In the genomic region with DNA sequence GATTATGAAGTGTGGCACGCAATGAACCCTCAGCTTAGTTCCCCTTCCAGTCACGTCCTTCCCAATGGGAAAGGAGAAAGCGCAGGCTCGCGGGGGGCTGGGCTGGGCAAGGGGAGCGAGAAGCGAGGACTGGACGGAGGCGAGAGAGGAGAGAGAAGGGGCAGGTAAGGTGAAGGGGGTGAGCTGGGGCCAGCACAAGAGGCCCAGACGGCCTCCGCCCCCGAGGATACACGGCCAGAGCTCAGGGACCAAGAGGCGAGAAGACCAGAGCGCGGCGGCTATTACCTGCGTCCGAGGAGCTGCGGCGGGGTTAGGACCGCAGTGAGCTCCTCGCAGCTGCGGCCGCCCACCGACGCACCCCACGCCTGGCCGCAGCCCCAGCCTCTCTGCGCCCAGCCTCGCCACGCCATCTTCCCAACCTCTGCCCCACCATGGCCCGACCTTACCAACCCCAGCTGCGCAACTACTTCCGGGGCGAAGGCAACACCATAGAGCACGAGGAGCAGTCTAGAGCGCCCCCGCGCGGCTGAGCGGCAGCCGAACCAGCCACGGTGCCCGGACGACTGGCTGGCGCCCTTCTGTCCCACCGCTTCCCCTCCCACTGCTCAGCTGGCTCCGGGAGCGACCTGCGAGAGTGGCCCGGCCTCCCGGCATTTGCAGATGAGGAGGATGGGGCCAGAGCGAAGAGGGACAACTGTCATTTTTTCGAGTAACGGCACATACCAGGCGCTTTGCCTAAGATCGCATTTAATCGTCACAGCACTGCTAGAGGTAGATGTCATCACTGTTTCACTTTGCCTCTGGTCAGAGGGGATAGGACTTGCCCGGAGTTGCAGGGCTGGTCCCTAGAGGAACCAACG, we compare ENCODE assay signal across 8 cellular contexts. TPM values are rescaled to one million over a fixed set of nuclear protein-coding genes. Genes with fewer than 3 reads are reported as not detected.
DNase-seq lines count a peak whose midpoint lies in the region; TF ChIP-seq lines count a peak whose summit lies in the region.

A gene with protein sequence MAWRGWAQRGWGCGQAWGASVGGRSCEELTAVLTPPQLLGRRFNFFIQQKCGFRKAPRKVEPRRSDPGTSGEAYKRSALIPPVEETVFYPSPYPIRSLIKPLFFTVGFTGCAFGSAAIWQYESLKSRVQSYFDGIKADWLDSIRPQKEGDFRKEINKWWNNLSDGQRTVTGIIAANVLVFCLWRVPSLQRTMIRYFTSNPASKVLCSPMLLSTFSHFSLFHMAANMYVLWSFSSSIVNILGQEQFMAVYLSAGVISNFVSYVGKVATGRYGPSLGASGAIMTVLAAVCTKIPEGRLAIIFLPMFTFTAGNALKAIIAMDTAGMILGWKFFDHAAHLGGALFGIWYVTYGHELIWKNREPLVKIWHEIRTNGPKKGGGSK (minus strand): TSS at position 444 of the 860 bp plus-strand sequence. CDS start 34 bp downstream, at position 410.

- H3K4me3 ChIP-seq in LNCaP clone FGC (ENCODE audit: low read depth, low read length) (peak within 1 kb of the TSS; percentile 99), fibroblast of pulmonary artery (replicated peaks; ENCODE audit: low read depth, low read length) (peak within 1 kb of the TSS; percentile 96)

- DNase-seq in ELR (ENCODE audit: low read depth): peak; percentile 94
- DNase-seq in H4 (ENCODE audit: low spot score): peak; percentile 93
- DNase-seq in LNCaP clone FGC (ENCODE audit: low read depth): peak; percentile 73
- peak; percentile 88 for DNase-seq in RWPE1 (ENCODE audit: low spot score)
- DNase-seq in activated T-helper 2 cell treated with anti-CD3 and anti-CD28 coated beads, Interferon-gamma antibody, Interleukin-2, Interleukin-4, amounts not matched to agents 10 μg/mL and 5 μg/mL and 100 μg/mL, durations not matched to agents 14 hours and 24 hours and 36 hours (ENCODE audit: low spot score): peak; percentile 93
- peak; percentile 91 for DNase-seq in fibroblast of pulmonary artery (ENCODE audit: low read depth)

- peaks cover 3% of the 10 kb centered on the region for H3K27me3 Mint-ChIP-seq in activated T-helper 2 cell treated with anti-CD3 and anti-CD28 coated beads, Interferon-gamma antibody, Interleukin-2, Interleukin-4, amounts not matched to agents 10 μg/mL and 5 μg/mL and 100 μg/mL, durations not matched to agents 14 hours and 24 hours and 36 hours (ENCODE audit: low read depth)
- H3K27me3 Mint-ChIP-seq in nephron (ENCODE audit: low read depth): peaks cover 12% of the 10 kb centered on the region
- no peaks in the 10 kb centered on the region for H3K27me3 Mint-ChIP-seq in stimulated activated naive CD8-positive, alpha-beta T cell treated with anti-CD3 and anti-CD28 coated beads, Interleukin-15, Interleukin-2, amounts not matched to agents 100 ng/mL and 50 ng/mL, for 24 hours

- TF ChIP-seq CTCF in LNCaP clone FGC (IDR thresholded peaks at IDR 0.05; ENCODE audit: control insufficient read depth, extremely low read depth, insufficient read depth) (peak; percentile 97), RWPE1 (conservative IDR thresholded peaks at IDR 0.05; ENCODE audit: low read depth) (peak; percentile 95), fibroblast of pulmonary artery (IDR thresholded peaks at IDR 0.05; ENCODE audit: low read length, missing control alignments) (peak; percentile 85), nephron (IDR thresholded peaks at IDR 0.05; ENCODE audit: unreplicated experiment in 3 of 3) (peak; percentile 95 to 98 (median 96))

- H3K9me3 Mint-ChIP-seq in activated T-helper 2 cell treated with anti-CD3 and anti-CD28 coated beads, Interferon-gamma antibody, Interleukin-2, Interleukin-4, amounts not matched to agents 10 μg/mL and 5 μg/mL and 100 μg/mL, durations not matched to agents 14 hours and 24 hours and 36 hours: no peaks in the 10 kb centered on the region
- H3K9me3 Mint-ChIP-seq in nephron: no peaks in the 10 kb centered on the region
- H3K9me3 Mint-ChIP-seq in stimulated activated naive CD8-positive, alpha-beta T cell treated with anti-CD3 and anti-CD28 coated beads, Interleukin-15, Interleukin-2, amounts not matched to agents 100 ng/mL and 50 ng/mL, for 24 hours: no peaks in the 10 kb centered on the region

- CTCF ChIA-PET in RWPE1 (lab: Yijun Ruan, JAX): interaction anchor here (0.6 to 1.7 kb wide), 18 partner anchors 8 to 811 kb away, joined by 3 to 18 read pairs (median 4); no protein-coding TSS in a partner anchor

- peaks cover 12% of the 10 kb centered on the region for H3K36me3 Mint-ChIP-seq in activated T-helper 2 cell treated with anti-CD3 and anti-CD28 coated beads, Interferon-gamma antibody, Interleukin-2, Interleukin-4, amounts not matched to agents 10 μg/mL and 5 μg/mL and 100 μg/mL, durations not matched to agents 14 hours and 24 hours and 36 hours (ENCODE audit: low read depth)
- H3K36me3 Mint-ChIP-seq in nephron (ENCODE audit: low read depth): no peaks in the 10 kb centered on the region
- peaks cover 13% of the 10 kb centered on the region for H3K36me3 Mint-ChIP-seq in stimulated activated naive CD8-positive, alpha-beta T cell treated with anti-CD3 and anti-CD28 coated beads, Interleukin-15, Interleukin-2, amounts not matched to agents 100 ng/mL and 50 ng/mL, for 24 hours (ENCODE audit: low read depth)

- H3K27ac ChIP-seq in RWPE1: peak within 1 kb of the TSS; percentile 75

- POLR2A ChIA-PET in RWPE1 (lab: Yijun Ruan, JAX; ENCODE audit: low non-redundant PET): interaction anchor here (0.5 kb wide), 1 partner anchor 10 kb away, joined by 8 read pairs; no protein-coding TSS in a partner anchor

- peak within 1 kb of the TSS; percentile 95 for H3K27ac Mint-ChIP-seq in activated T-helper 2 cell treated with anti-CD3 and anti-CD28 coated beads, Interferon-gamma antibody, Interleukin-2, Interleukin-4, amounts not matched to agents 10 μg/mL and 5 μg/mL and 100 μg/mL, durations not matched to agents 14 hours and 24 hours and 36 hours
- peak within 1 kb of the TSS; percentile 89 to 91 (median 90) for H3K27ac Mint-ChIP-seq in nephron
- peak within 1 kb of the TSS; percentile 92 for H3K27ac Mint-ChIP-seq in stimulated activated naive CD8-positive, alpha-beta T cell treated with anti-CD3 and anti-CD28 coated beads, Interleukin-15, Interleukin-2, amounts not matched to agents 100 ng/mL and 50 ng/mL, for 24 hours

- peaks cover 25% of the 10 kb centered on the region for H3K4me1 Mint-ChIP-seq in activated T-helper 2 cell treated with anti-CD3 and anti-CD28 coated beads, Interferon-gamma antibody, Interleukin-2, Interleukin-4, amounts not matched to agents 10 μg/mL and 5 μg/mL and 100 μg/mL, durations not matched to agents 14 hours and 24 hours and 36 hours (ENCODE audit: low read depth)
- H3K4me1 Mint-ChIP-seq in nephron: peaks cover 33% of the 10 kb centered on the region
- peaks cover 33% of the 10 kb centered on the region for H3K4me1 Mint-ChIP-seq in stimulated activated naive CD8-positive, alpha-beta T cell treated with anti-CD3 and anti-CD28 coated beads, Interleukin-15, Interleukin-2, amounts not matched to agents 100 ng/mL and 50 ng/mL, for 24 hours (ENCODE audit: low read depth)

- intact Hi-C loops in activated T-helper 2 cell treated with anti-CD3 and anti-CD28 coated beads, Interferon-gamma antibody, Interleukin-2, Interleukin-4, amounts not matched to agents 10 μg/mL and 5 μg/mL and 100 μg/mL, durations not matched to agents 14 hours and 24 hours and 36 hours (cut with micrococcal nuclease): loop anchor here (1.0 to 5.0 kb wide), 5 partner anchors 40 to 416 kb away; a partner anchor contains a TSS

- H3K4me3 Mint-ChIP-seq in activated T-helper 2 cell treated with anti-CD3 and anti-CD28 coated beads, Interferon-gamma antibody, Interleukin-2, Interleukin-4, amounts not matched to agents 10 μg/mL and 5 μg/mL and 100 μg/mL, durations not matched to agents 14 hours and 24 hours and 36 hours (ENCODE audit: low read depth): peak within 1 kb of the TSS; percentile 98
- peak within 1 kb of the TSS; percentile 97 to 100 (median 98) for H3K4me3 Mint-ChIP-seq in nephron
- peak within 1 kb of the TSS; percentile 94 for H3K4me3 Mint-ChIP-seq in stimulated activated naive CD8-positive, alpha-beta T cell treated with anti-CD3 and anti-CD28 coated beads, Interleukin-15, Interleukin-2, amounts not matched to agents 100 ng/mL and 50 ng/mL, for 24 hours

RNA-seq across cellular contexts. Expression of the gene that starts here (rescaled TPM):
- 82.1 and 88.7 TPM in 2 replicates for total RNA-seq in H4 (2014; rRNA removed; shearing (Covaris generic))
- total RNA-seq in activated T-helper 2 cell treated with anti-CD3 and anti-CD28 coated beads, Interferon-gamma antibody, Interleukin-2, Interleukin-4, amounts not matched to agents 10 μg/mL and 5 μg/mL and 100 μg/mL, durations not matched to agents 14 hours and 24 hours and 36 hours: 74.9 and 81.7 TPM in 2 replicates

Comparison
In these comparisons a context has a peak if more than half of its experiments do, and no peak if none do; other contexts are left out.
1. Peak in every context shown above with its lines: DNase-seq, H3K4me3 ChIP-seq and H3K27ac ChIP-seq.